19 cellular contexts compared by ENCODE assay signal in genomic region chr7:46900312-46901263, GRCh38.
DNase-seq lines count a peak whose midpoint lies in the region; ATAC-seq, FAIRE-seq and TF ChIP-seq lines count a peak whose summit lies in the region.
"Had no signal": no experiment of that assay in that cellular context is flagged by ENCODE, and none has a peak within 500 bp of the region (broad histone marks: within the 10 kb centered on the region; RNA-seq: fewer than 3 reads in every experiment).

No MANE protein-coding gene starts in this region.

- no peaks in the 10 kb centered on the region for H3K79me2 ChIP-seq in HepG2 (ENCODE audit: insufficient read depth, low read length)

- no peak overlapping the region for H3K27ac ChIP-seq in HepG2 (ENCODE audit: extremely low read length, insufficient read depth, low read length)
- H3K27ac ChIP-seq: thyroid gland had no signal

- TF ChIP-seq POLR2A in HepG2 (IDR thresholded peaks at IDR 0.05; ENCODE audit: insufficient read depth in 1 of 2, low read depth in 2 of 2, low read length in 2 of 2), result no peak

- H3K4me1 Mint-ChIP-seq in T-helper 17 cell, result no peaks in the 10 kb centered on the region
- H3K4me1 Mint-ChIP-seq: activated naive CD4-positive, alpha-beta T cell treated with anti-CD3 and anti-CD28 coated beads, Interleukin-2, amount 10 ng/mL, durations not matched to agents 7 days and 5 days; brain; naive thymus-derived CD4-positive, alpha-beta T cell; stimulated activated effector memory CD8-positive, alpha-beta T cell treated with anti-CD3 and anti-CD28 coated beads, Interleukin-12 subunit alpha, Interleukin-12 subunit beta, amount 100 ng/mL, for 72 hours had no signal

- no peak overlapping the region for H2AFZ ChIP-seq in HepG2 (ENCODE audit: low read length)

- no peak for TF ChIP-seq RAD21 in HepG2 (CRISPR knock-in tag; IDR thresholded peaks at IDR 0.05)

- CTCF ChIA-PET in HepG2 (lab: Yijun Ruan, JAX; ENCODE audit: low intra/inter-chr PET ratio, low total read pairs), result no interaction called here

- WGBS in HepG2 (ENCODE audit: low lambda C conversion rate), result 3% methylated on average over 5 of the region's 6 CpGs

- no peaks in the 10 kb centered on the region for H3K36me3 Mint-ChIP-seq in T-helper 17 cell (ENCODE audit: low read depth)
- H3K36me3 Mint-ChIP-seq: activated naive CD4-positive, alpha-beta T cell treated with anti-CD3 and anti-CD28 coated beads, Interleukin-2, amount 10 ng/mL, durations not matched to agents 7 days and 5 days; brain; naive thymus-derived CD4-positive, alpha-beta T cell; stimulated activated effector memory CD8-positive, alpha-beta T cell treated with anti-CD3 and anti-CD28 coated beads, Interleukin-12 subunit alpha, Interleukin-12 subunit beta, amount 100 ng/mL, for 72 hours had no signal

- H3K4me2 ChIP-seq in HepG2 (ENCODE audit: low read depth, low read length), result no peak overlapping the region

- H3K36me3 ChIP-seq in HepG2 (replicated peaks in 1 of 2; ENCODE audit: control insufficient read depth in 1 of 2, insufficient read depth in 2 of 2, low read length in 2 of 2), result no peaks in the 10 kb centered on the region
- H3K36me3 ChIP-seq: thyroid gland had no signal

- H3K4me1 ChIP-seq in HepG2 (ENCODE audit: insufficient read depth, low read length), result no peaks in the 10 kb centered on the region
- H3K4me1 ChIP-seq: thyroid gland had no signal

- POLR2A ChIA-PET in HepG2 (lab: Yijun Ruan, JAX), result no interaction called here

- H3K27ac Mint-ChIP-seq in T-helper 17 cell, result no peak overlapping the region
- H3K27ac Mint-ChIP-seq: activated naive CD4-positive, alpha-beta T cell treated with anti-CD3 and anti-CD28 coated beads, Interleukin-2, amount 10 ng/mL, durations not matched to agents 7 days and 5 days; brain; naive thymus-derived CD4-positive, alpha-beta T cell; stimulated activated effector memory CD8-positive, alpha-beta T cell treated with anti-CD3 and anti-CD28 coated beads, Interleukin-12 subunit alpha, Interleukin-12 subunit beta, amount 100 ng/mL, for 72 hours had no signal

- no TSS peak for BruUV-seq in HepG2 (replicated peaks; lab: Mats Ljungman, UMichigan)

- H3K4me3 Mint-ChIP-seq in T-helper 17 cell, result no peak overlapping the region
- H3K4me3 Mint-ChIP-seq: activated naive CD4-positive, alpha-beta T cell treated with anti-CD3 and anti-CD28 coated beads, Interleukin-2, amount 10 ng/mL, durations not matched to agents 7 days and 5 days; brain; naive thymus-derived CD4-positive, alpha-beta T cell; stimulated activated effector memory CD8-positive, alpha-beta T cell treated with anti-CD3 and anti-CD28 coated beads, Interleukin-12 subunit alpha, Interleukin-12 subunit beta, amount 100 ng/mL, for 72 hours had no signal

- TF ChIP-seq EP300 in HepG2 (IDR thresholded peaks at IDR 0.05; ENCODE audit: low read depth in 2 of 2, low read length in 2 of 2) (no peak), HepG2 (CRISPR knock-in tag; IDR thresholded peaks at IDR 0.05; ENCODE audit: borderline replicate concordance) (no peak)

- H3K27me3 Mint-ChIP-seq in T-helper 17 cell, result no peaks in the 10 kb centered on the region
- H3K27me3 Mint-ChIP-seq: activated naive CD4-positive, alpha-beta T cell treated with anti-CD3 and anti-CD28 coated beads, Interleukin-2, amount 10 ng/mL, durations not matched to agents 7 days and 5 days; naive thymus-derived CD4-positive, alpha-beta T cell had no signal

- H3K9me3 ChIP-seq in T-helper 17 cell (ENCODE audit: control insufficient read depth, low read length, poor library complexity, severe bottlenecking) (no peaks in the 10 kb centered on the region), HepG2 (ENCODE audit: low read length) (no peaks in the 10 kb centered on the region)
- H3K9me3 ChIP-seq: thyroid gland had no signal

- H3K9ac ChIP-seq in HepG2 (ENCODE audit: insufficient read depth, low read depth, low read length), result no peak overlapping the region

- H4K20me1 ChIP-seq in HepG2 (ENCODE audit: insufficient read depth, low read length), result no peaks in the 10 kb centered on the region

- no peak overlapping the region for H3K4me3 ChIP-seq in HepG2 (replicated peaks in 1 of 3; ENCODE audit: insufficient read depth in 1 of 3, low read depth in 2 of 3, low read length in 3 of 3)
- H3K4me3 ChIP-seq: thyroid gland had no signal

- no peak for ATAC-seq in HG03457 (IDR thresholded peaks at IDR 0.05; ENCODE audit: unreplicated experiment)
- no peak for ATAC-seq in T-helper 17 cell
- ATAC-seq in HepG2, result no peak
- ATAC-seq: naive thymus-derived CD4-positive, alpha-beta T cell; stimulated activated effector memory CD8-positive, alpha-beta T cell treated with anti-CD3 and anti-CD28 coated beads, Interleukin-12 subunit alpha, Interleukin-12 subunit beta, amount 100 ng/mL, for 72 hours had no signal

- DNase-seq in Daoy (ENCODE audit: low read depth) (peak; percentile 33), LHCN-M2 (ENCODE audit: low read depth) (peak; percentile 8), amniotic epithelial cell (ENCODE audit: low read depth) (peak; percentile 98), myocyte (ENCODE audit: low read depth) (peak; percentile 36), SIG-M5 treated with dmso at 0.1 percent for 504 hours (lab: John Stamatoyannopoulos, UW; ENCODE audit: unreplicated experiment) (no peak), T-helper 17 cell (no peak), HepG2 (ENCODE audit: low spot score) (no peak)
- DNase-seq: activated naive CD4-positive, alpha-beta T cell treated with anti-CD3 and anti-CD28 coated beads, Interleukin-2, amount 10 ng/mL, durations not matched to agents 7 days and 5 days; activated T-cell treated with anti-CD3 and anti-CD28 coated beads for 4 hours; erythroblast; glutamatergic neuron; naive thymus-derived CD4-positive, alpha-beta T cell; NCI-H1694 treated with DMSO at 0.1 percent for 48 hours; posterior cingulate gyrus; thyroid gland had no signal

- in situ Hi-C loops in HepG2 (cut with HindIII; ENCODE audit: extremely low pct_ligation_motif_present, low pct_unique_long_range_greater_than_20kb), result no loop called here

- intact Hi-C loops in HepG2 (cut with micrococcal nuclease; ENCODE audit: unreplicated experiment), result no loop called here

- no peak for TF ChIP-seq CTCF in HepG2 (CRISPR knock-in tag; IDR thresholded peaks at IDR 0.05)

- H3K27me3 ChIP-seq in HepG2 (ENCODE audit: control insufficient read depth in 1 of 2, insufficient read depth in 2 of 2, low read length in 2 of 2), result no peaks in the 10 kb centered on the region
- H3K27me3 ChIP-seq: thyroid gland had no signal

- no peak for FAIRE-seq in HepG2 (lab: Jason Lieb, UNC)
- FAIRE-seq: H1 had no signal

TF ChIP-seq in HepG2, 621 proteins besides CTCF, POLR2A, EP300 and RAD21:
- TF ChIP-seq ZUFSP (CRISPR knock-in tag; IDR thresholded peaks at IDR 0.05; ENCODE audit: borderline replicate concordance) (no peak), ZBTB44 (CRISPR knock-in tag; IDR thresholded peaks at IDR 0.05) (no peak), ZBTB8A (CRISPR knock-in tag; IDR thresholded peaks at IDR 0.05; ENCODE audit: borderline replicate concordance, low read depth) (no peak), IRX3 (CRISPR knock-in tag; IDR thresholded peaks at IDR 0.05; ENCODE audit: borderline replicate concordance, low read depth) (no peak), AGO1 (IDR thresholded peaks at IDR 0.05; ENCODE audit: low read depth, low read length, poor library complexity, severe bottlenecking) (no peak), SPEN (CRISPR knock-in tag; IDR thresholded peaks at IDR 0.05; ENCODE audit: low read depth) (no peak), ZEB1 (IDR thresholded peaks at IDR 0.05; ENCODE audit: insufficient replicate concordance, low read depth) (no peak), HNRNPK (IDR thresholded peaks at IDR 0.05; ENCODE audit: low read depth, low read length, poor library complexity, severe bottlenecking) (no peak), ONECUT2 (CRISPR knock-in tag; IDR thresholded peaks at IDR 0.05) (no peak), ZNF589 (CRISPR knock-in tag; conservative IDR thresholded peaks at IDR 0.05) (no peak), ZNF12 (CRISPR knock-in tag; IDR thresholded peaks at IDR 0.05) (no peak), KDM5B (CRISPR knock-in tag; IDR thresholded peaks at IDR 0.05; ENCODE audit: borderline replicate concordance) (no peak)

Comparison
In these comparisons a context has a peak if more than half of its experiments do, and no peak if none do; other contexts are left out.
1. DNase-seq: peak in Daoy (single experiment), LHCN-M2 (single experiment), amniotic epithelial cell (single experiment) and myocyte (single experiment); none in SIG-M5 treated with dmso at 0.1 percent for 504 hours (single experiment), T-helper 17 cell (0 of 3) and HepG2 (single experiment).